ENCODE assay signal across 1 cellular context in the genomic region with DNA sequence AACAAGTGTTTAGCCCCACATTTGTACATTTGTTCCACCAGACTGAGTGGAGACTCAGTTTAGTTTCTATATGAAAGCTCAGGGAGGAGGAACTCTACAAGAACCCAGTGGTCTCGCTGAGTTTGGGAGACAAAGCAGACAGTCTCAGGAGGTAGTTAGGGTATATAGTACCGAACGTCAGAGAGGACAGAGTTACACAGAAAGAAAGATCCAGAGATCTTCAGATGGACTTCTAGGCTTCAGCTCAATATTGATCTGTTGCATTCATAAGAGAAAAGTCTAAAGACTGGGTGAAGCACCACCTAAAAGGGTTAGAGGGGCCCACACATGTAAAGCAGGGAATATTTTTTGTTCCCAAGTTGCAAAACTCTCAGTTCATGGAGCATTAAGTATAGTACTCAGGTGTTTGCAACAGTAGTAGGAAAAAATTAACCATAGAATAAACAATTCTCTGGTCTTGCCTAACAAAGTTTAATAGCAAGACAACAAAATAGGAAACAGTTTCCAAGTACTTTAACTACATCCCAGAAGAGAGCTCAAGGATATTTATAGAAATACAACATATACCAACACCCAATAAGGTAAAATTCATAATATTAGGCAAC.
TF ChIP-seq lines count a peak whose summit lies in the region.

No MANE protein-coding gene starts in this region.

TF ChIP-seq in IMR-90, 13 proteins besides CTCF, POLR2A, EP300 and RAD21:
- TF ChIP-seq MAZ (IDR thresholded peaks at IDR 0.05; ENCODE audit: borderline replicate concordance, low read depth, low read length) (no peak), SMC3 (IDR thresholded peaks at IDR 0.05; ENCODE audit: low read depth, low read length) (no peak), RCOR1 (IDR thresholded peaks at IDR 0.05; ENCODE audit: insufficient replicate concordance, low read length) (no peak)
- TF ChIP-seq, protein P1, sequence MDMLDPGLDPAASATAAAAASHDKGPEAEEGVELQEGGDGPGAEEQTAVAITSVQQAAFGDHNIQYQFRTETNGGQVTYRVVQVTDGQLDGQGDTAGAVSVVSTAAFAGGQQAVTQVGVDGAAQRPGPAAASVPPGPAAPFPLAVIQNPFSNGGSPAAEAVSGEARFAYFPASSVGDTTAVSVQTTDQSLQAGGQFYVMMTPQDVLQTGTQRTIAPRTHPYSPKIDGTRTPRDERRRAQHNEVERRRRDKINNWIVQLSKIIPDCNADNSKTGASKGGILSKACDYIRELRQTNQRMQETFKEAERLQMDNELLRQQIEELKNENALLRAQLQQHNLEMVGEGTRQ (IDR thresholded peaks at IDR 0.05; ENCODE audit: low read depth, low read length), result no peak
